In the genomic region with DNA sequence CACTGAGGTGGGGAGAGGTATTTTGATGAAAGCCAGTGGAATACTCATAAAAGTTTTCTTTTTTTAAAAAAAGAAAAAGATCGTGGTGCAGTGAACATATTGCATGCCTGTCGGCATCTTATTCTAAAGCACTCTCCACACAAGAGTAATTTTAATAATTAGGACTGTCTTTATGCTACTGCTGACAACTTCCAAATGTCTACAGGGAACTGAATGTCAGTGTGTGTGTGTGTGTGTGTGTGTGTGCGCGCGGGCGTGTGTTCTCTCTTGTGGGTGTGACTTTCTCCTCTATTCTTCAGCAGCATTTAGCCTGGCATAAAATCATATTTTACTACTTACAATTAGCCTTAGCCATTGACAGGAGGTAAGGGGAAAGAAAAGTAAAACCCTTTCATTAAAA, we compare ENCODE assay signal across 9 cellular contexts.
"Had no signal": no experiment of that assay in that cellular context is flagged by ENCODE, and none has a peak within 500 bp of the region (broad histone marks: within the 10 kb centered on the region; RNA-seq: fewer than 3 reads in every experiment).

No MANE protein-coding gene starts in this region.

- H3K27ac ChIP-seq: GM23248 had no signal

- H3K4me2 ChIP-seq: GM23338 had no signal

- DNase-seq: GM23248, GOT3, H7, H9, HCEC 1CT, HFFc6 had no signal

- H3K36me3 ChIP-seq: HAP-1 had no signal

- H3K9me3 ChIP-seq: HAP-1 had no signal

- H3K9ac ChIP-seq: GM23248 had no signal

- H2AFZ ChIP-seq: GM23248, GM23338 had no signal

- H3K4me1 ChIP-seq: HAP-1 had no signal

- ATAC-seq: GM23338, HCT116 had no signal

- H3K4me3 ChIP-seq: GM23248, GM23338, HAP-1 had no signal
